ENCODE assay signal across 21 cellular contexts in genomic region chr2:237205551-237205950, GRCh38.
"Had no signal": no experiment of that assay in that cellular context is flagged by ENCODE, and none has a peak within 500 bp of the region (broad histone marks: within the 10 kb centered on the region; RNA-seq: fewer than 3 reads in every experiment).

No MANE protein-coding gene starts in this region.

- H3K36me3 Mint-ChIP-seq: activated naive CD4-positive, alpha-beta T cell treated with anti-CD3 and anti-CD28 coated beads, Interleukin-2, amount 50 U/mL, for 24 hours; natural killer cell treated with Interleukin-12 subunit alpha and Interleukin-12 subunit beta and Interleukin-15 and Interleukin-18, amount 100 ng/mL, for 72 hours; type B pancreatic cell had no signal

- H3K4me1 Mint-ChIP-seq: activated naive CD4-positive, alpha-beta T cell treated with anti-CD3 and anti-CD28 coated beads, Interleukin-2, amount 50 U/mL, for 24 hours; central memory CD8-positive, alpha-beta T cell had no signal

- DNase-seq: activated gamma-delta T cell treated with Interleukin-2 at 50 U/mL for 16 hours; activated T-cell treated with anti-CD3 and anti-CD28 coated beads, Interleukin-2, amount 50 U/mL, for 1 hour; aorta; dorsolateral prefrontal cortex; effector memory CD8-positive, alpha-beta T cell; gastrocnemius medialis; islet precursor cell; left colon; midbrain; sigmoid colon; spleen; stimulated activated CD4-positive, alpha-beta T cell treated with anti-CD3 and anti-CD28 coated beads, Interleukin-4, amount 100 ng/mL, for 1 hour; stimulated activated naive CD4-positive, alpha-beta T cell; T-helper 1 cell had no signal

- H3K9me3 ChIP-seq: esophagus muscularis mucosa, gastrocnemius medialis, sigmoid colon, testis had no signal

- H3K4me1 ChIP-seq: spleen, testis had no signal

- H3K9me3 Mint-ChIP-seq: activated naive CD4-positive, alpha-beta T cell treated with anti-CD3 and anti-CD28 coated beads, Interleukin-2, amount 50 U/mL, for 24 hours; central memory CD8-positive, alpha-beta T cell; effector memory CD8-positive, alpha-beta T cell; natural killer cell treated with Interleukin-12 subunit alpha and Interleukin-12 subunit beta and Interleukin-15 and Interleukin-18, amount 100 ng/mL, for 72 hours; type B pancreatic cell had no signal

- ATAC-seq: effector memory CD8-positive, alpha-beta T cell; gastrocnemius medialis; left colon; natural killer cell treated with Interleukin-12 subunit alpha and Interleukin-12 subunit beta and Interleukin-15 and Interleukin-18, amount 100 ng/mL, for 72 hours had no signal

- H3K36me3 ChIP-seq: esophagus muscularis mucosa, gastrocnemius medialis, sigmoid colon, spleen had no signal

- H3K4me3 ChIP-seq: dorsolateral prefrontal cortex, esophagus muscularis mucosa, gastrocnemius medialis, sigmoid colon, spleen, testis had no signal

- H3K27ac Mint-ChIP-seq: activated naive CD4-positive, alpha-beta T cell treated with anti-CD3 and anti-CD28 coated beads, Interleukin-2, amount 50 U/mL, for 24 hours; effector memory CD8-positive, alpha-beta T cell; natural killer cell treated with Interleukin-12 subunit alpha and Interleukin-12 subunit beta and Interleukin-15 and Interleukin-18, amount 100 ng/mL, for 72 hours; type B pancreatic cell had no signal

- H3K27me3 ChIP-seq: esophagus muscularis mucosa, sigmoid colon, testis had no signal

- H3K27ac ChIP-seq: dorsolateral prefrontal cortex, esophagus muscularis mucosa, gastrocnemius medialis, spleen, testis had no signal

- FAIRE-seq: colon had no signal

- H3K4me3 Mint-ChIP-seq: activated naive CD4-positive, alpha-beta T cell treated with anti-CD3 and anti-CD28 coated beads, Interleukin-2, amount 50 U/mL, for 24 hours; central memory CD8-positive, alpha-beta T cell; effector memory CD8-positive, alpha-beta T cell; natural killer cell treated with Interleukin-12 subunit alpha and Interleukin-12 subunit beta and Interleukin-15 and Interleukin-18, amount 100 ng/mL, for 72 hours; type B pancreatic cell had no signal
